In the genomic region with DNA sequence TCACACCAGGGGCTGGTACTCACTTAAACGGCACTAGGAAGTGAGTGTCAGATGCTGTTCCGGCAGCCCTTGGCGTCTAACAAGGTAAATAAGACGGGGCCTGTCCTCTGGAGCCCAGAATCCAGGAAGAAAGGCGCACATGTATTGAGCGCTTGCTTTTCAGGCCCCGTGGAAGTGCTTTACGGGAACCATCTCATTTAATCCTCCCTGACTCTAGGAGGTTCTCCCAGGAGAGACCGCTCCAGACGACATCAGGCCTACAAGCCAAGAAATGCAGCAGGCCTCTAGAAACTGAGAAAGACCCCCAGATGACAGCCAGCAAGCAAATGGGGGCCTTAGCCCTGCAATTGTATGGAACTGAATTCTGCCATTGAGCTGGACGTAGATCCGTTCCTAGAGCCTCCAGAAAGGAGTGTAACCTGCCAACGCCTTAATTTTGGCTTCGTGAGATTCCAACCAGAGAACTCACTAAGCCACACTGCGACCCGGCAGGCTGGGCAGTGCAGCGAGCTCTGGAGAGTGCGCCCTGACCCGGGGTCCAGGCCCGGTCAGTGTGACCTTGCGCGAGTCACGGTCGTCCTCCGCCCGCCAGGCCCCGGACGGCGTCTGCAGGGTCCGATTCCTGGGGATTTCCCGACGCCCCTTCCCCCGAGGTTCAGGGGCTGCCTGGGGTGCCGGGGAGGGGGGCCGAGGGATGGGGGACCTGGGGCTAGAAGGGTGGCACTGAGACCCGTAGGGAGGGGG, we compare ENCODE assay signal across 9 cellular contexts. TPM values are rescaled to one million over a fixed set of nuclear protein-coding genes. Genes with fewer than 3 reads are reported as not detected.
A peak's percentile ranks its signal among the peaks of the same experiment; 100 is the strongest.
DNase-seq lines count a peak whose midpoint lies in the region; ATAC-seq and TF ChIP-seq lines count a peak whose summit lies in the region.
"Had no signal": no experiment of that assay in that cellular context is flagged by ENCODE, and none has a peak within 500 bp of the region (broad histone marks: within the 10 kb centered on the region; RNA-seq: fewer than 3 reads in every experiment).

No MANE protein-coding gene starts in this region.

- H3K79me2 ChIP-seq in parathyroid adenoma, result no peaks in the 10 kb centered on the region

- H3K27me3 ChIP-seq in effector memory CD4-positive, alpha-beta T cell (replicated peaks; ENCODE audit: control insufficient read depth, insufficient read depth, low read length, poor library complexity, severe bottlenecking), result peaks cover 3% of the 10 kb centered on the region
- H3K27me3 ChIP-seq in parathyroid adenoma (ENCODE audit: control insufficient read depth, insufficient read depth, low read length), result no peaks in the 10 kb centered on the region
- H3K27me3 ChIP-seq in MG63, result peaks cover 3% of the 10 kb centered on the region

- H3K27ac Mint-ChIP-seq in Calu3 (ENCODE audit: unreplicated experiment), result no peak overlapping the region

- no peak overlapping the region for H3K27ac ChIP-seq in effector memory CD4-positive, alpha-beta T cell (ENCODE audit: insufficient read depth, low read length, poor library complexity, severe bottlenecking)
- H3K27ac ChIP-seq in parathyroid adenoma, result no peak overlapping the region

- no peaks in the 10 kb centered on the region for H3K36me3 ChIP-seq in effector memory CD4-positive, alpha-beta T cell (ENCODE audit: control insufficient read depth, insufficient read depth, low read length)
- H3K36me3 ChIP-seq in parathyroid adenoma (ENCODE audit: control insufficient read depth, insufficient read depth, low read length) (no peaks in the 10 kb centered on the region), MG63 (no peaks in the 10 kb centered on the region)

- H3K9me3 ChIP-seq in effector memory CD4-positive, alpha-beta T cell (ENCODE audit: control insufficient read depth, low read length), result no peaks in the 10 kb centered on the region
- no peaks in the 10 kb centered on the region for H3K9me3 ChIP-seq in parathyroid adenoma (ENCODE audit: control insufficient read depth, low read length)
- H3K9me3 ChIP-seq in MG63, result no peaks in the 10 kb centered on the region

- no peak overlapping the region for H3K9ac ChIP-seq in parathyroid adenoma

- DNase-seq in Calu3 (no peak), LNCaP clone FGC (ENCODE audit: low read depth) (no peak), MG63 (no peak)
- no peak for DNase-seq in effector memory CD4-positive, alpha-beta T cell
- DNase-seq in activated CD4-positive, alpha-beta T cell treated with anti-CD3 and anti-CD28 coated beads, Interleukin-2, amount 50 U/mL, for 4 hours, result no peak
- DNase-seq: NCI-H2081 treated with DMSO at 0.1 percent for 48 hours had no signal

- H2AFZ ChIP-seq in parathyroid adenoma, result peak overlapping the region; percentile 83

- TF ChIP-seq CTCF in Calu3 (IDR thresholded peaks at IDR 0.05; ENCODE audit: unreplicated experiment) (no peak), LNCaP clone FGC (IDR thresholded peaks at IDR 0.05; ENCODE audit: control insufficient read depth, extremely low read depth, insufficient read depth) (no peak), parathyroid adenoma (IDR thresholded peaks at IDR 0.05) (no peak)

- no TSS peak for BruUV-seq in Calu3 (replicated peaks; lab: Mats Ljungman, UMichigan)

- peak overlapping the region; percentile 57 for H3K4me3 ChIP-seq in LNCaP clone FGC (ENCODE audit: low read depth, low read length)
- H3K4me3 ChIP-seq in effector memory CD4-positive, alpha-beta T cell (ENCODE audit: insufficient read depth, low read depth, low read length, poor library complexity, severe bottlenecking), result peak overlapping the region; percentile 29
- peak overlapping the region; percentile 27 for H3K4me3 ChIP-seq in parathyroid adenoma (ENCODE audit: low read depth, low read length)
- H3K4me3 ChIP-seq in MG63, result no peak overlapping the region

- ATAC-seq in HG03571 (IDR thresholded peaks at IDR 0.05; ENCODE audit: unreplicated experiment) (no peak), GM18873 (IDR thresholded peaks at IDR 0.05; ENCODE audit: low FRiP score, unreplicated experiment) (no peak)

- H3K4me1 Mint-ChIP-seq in Calu3 (ENCODE audit: low read depth, unreplicated experiment), result peaks cover 17% of the 10 kb centered on the region

- peaks cover 19% of the 10 kb centered on the region for H3K36me3 Mint-ChIP-seq in Calu3 (ENCODE audit: insufficient read depth, unreplicated experiment)

- H3K27me3 Mint-ChIP-seq in Calu3 (ENCODE audit: unreplicated experiment), result peaks cover 33% of the 10 kb centered on the region

- no peaks in the 10 kb centered on the region for H3K9me3 Mint-ChIP-seq in Calu3 (ENCODE audit: low read depth, unreplicated experiment)

- CTCF ChIA-PET in Calu3 (lab: Charles Lee), result no interaction called here

- intact Hi-C loops in Calu3 (cut with micrococcal nuclease; ENCODE audit: unreplicated experiment), result no loop called here

- peaks cover 8% of the 10 kb centered on the region for H3K4me1 ChIP-seq in effector memory CD4-positive, alpha-beta T cell (ENCODE audit: control insufficient read depth, insufficient read depth, low read length, poor library complexity, severe bottlenecking)
- no peaks in the 10 kb centered on the region for H3K4me1 ChIP-seq in parathyroid adenoma

- peak overlapping the region; percentile 68 for H3K4me3 Mint-ChIP-seq in Calu3 (ENCODE audit: low read depth, unreplicated experiment)

- H3K4me2 ChIP-seq in parathyroid adenoma (ENCODE audit: low read length), result peak overlapping the region; percentile 44

RNA-seq across cellular contexts. Expression of a gene that starts 0.5 kb away (rescaled TPM):
- 28.1 and 28.6 TPM in 2 replicates for total RNA-seq in Calu3 (2022)
- total RNA-seq in MG63 (2014; rRNA removed; shearing (Covaris generic); ENCODE audit: low replicate concordance), result 8.8 and 15.0 TPM in 2 replicates

RNA-seq across cellular contexts. Expression of a gene that starts 14.5 kb away (rescaled TPM):
- total RNA-seq in Calu3 (2022), result 41.3 and 43.6 TPM in 2 replicates
- 22.3 and 68.2 TPM in 2 replicates for total RNA-seq in MG63 (2014; rRNA removed; shearing (Covaris generic); ENCODE audit: low replicate concordance)

RNA-seq across cellular contexts. Expression of a gene that starts 14.9 kb away (rescaled TPM):
- total RNA-seq in Calu3 (2022), result 18.6 and 18.8 TPM in 2 replicates
- 34.7 and 37.8 TPM in 2 replicates for total RNA-seq in MG63 (2014; rRNA removed; shearing (Covaris generic); ENCODE audit: low replicate concordance)

RNA-seq across cellular contexts. Expression of a gene that starts 28.2 kb away (rescaled TPM):
- total RNA-seq in Calu3 (2022), result 7.8 and 10.7 TPM in 2 replicates
- total RNA-seq in MG63 (2014; rRNA removed; shearing (Covaris generic); ENCODE audit: low replicate concordance), result not detected in 2 replicates
